ENCODE assay signal across 21 cellular contexts in genomic region chr10:97451605-97452004, GRCh38. TPM values are rescaled to one million over a fixed set of nuclear protein-coding genes. Genes with fewer than 3 reads are reported as not detected.
DNase-seq lines count a peak whose midpoint lies in the region; ATAC-seq and TF ChIP-seq lines count a peak whose summit lies in the region.
"Had no signal": no experiment of that assay in that cellular context is flagged by ENCODE, and none has a peak within 500 bp of the region (broad histone marks: within the 10 kb centered on the region; RNA-seq: fewer than 3 reads in every experiment).

No MANE protein-coding gene starts in this region.

- H3K27me3 ChIP-seq in breast epithelium (no peaks in the 10 kb centered on the region), H7 (ENCODE audit: control insufficient read depth, insufficient read depth, low read length) (no peaks in the 10 kb centered on the region)

- H3K27ac Mint-ChIP-seq in MCF 10A (ENCODE audit: low read depth, unreplicated experiment) = no peak overlapping the region
- peak overlapping the region; percentile 12 for H3K27ac Mint-ChIP-seq in chondrocyte (ENCODE audit: unreplicated experiment)

- TF ChIP-seq CTCF in breast epithelium (IDR thresholded peaks at IDR 0.05) (no peak), MCF 10A (IDR thresholded peaks at IDR 0.05; ENCODE audit: unreplicated experiment) (no peak), RWPE1 (conservative IDR thresholded peaks at IDR 0.05; ENCODE audit: low read depth) (no peak), chondrocyte (IDR thresholded peaks at IDR 0.05) (no peak)

- DNase-seq in breast epithelium (ENCODE audit: low spot score in 2 of 2) = no peak
- DNase-seq in MCF 10A (ENCODE audit: unreplicated experiment) = no peak
- no peak for DNase-seq in RWPE1 (ENCODE audit: low spot score)
- DNase-seq in chondrocyte (ENCODE audit: low spot score) = no peak
- DNase-seq in sciatic nerve (ENCODE audit: low spot score) = peak; percentile 46
- no peak for DNase-seq in H7
- DNase-seq in left colon = no peak
- DNase-seq: CD4-positive, CD25-positive, alpha-beta regulatory T cell; DMS153; IMR-90; MV-4-11; NCI-H1105 treated with DMSO at 0.1 percent for 48 hours; NCI-H2029 treated with DMSO at 0.1 percent for 48 hours; NCI-H226; NCI-H510A treated with DMSO at 0.1 percent for 48 hours; NCI-H748 treated with DMSO at 0.1 percent for 48 hours; PC-9; RPMI8226; SIG-M5 had no signal

- H3K27me3 Mint-ChIP-seq in MCF 10A (ENCODE audit: insufficient read depth, unreplicated experiment) = no peaks in the 10 kb centered on the region
- no peaks in the 10 kb centered on the region for H3K27me3 Mint-ChIP-seq in chondrocyte (ENCODE audit: low read depth)
- H3K27me3 Mint-ChIP-seq: CD4-positive, CD25-positive, alpha-beta regulatory T cell had no signal

- CTCF ChIA-PET in MCF 10A (lab: Yijun Ruan, JAX) = interaction anchor here (0.9 to 1.6 kb wide), 3 partner anchors 12 to 102 kb away, joined by 3 to 7 read pairs (median 3); no protein-coding TSS in a partner anchor
- CTCF ChIA-PET in RWPE1 (lab: Yijun Ruan, JAX) = no interaction called here

- H3K4me3 Mint-ChIP-seq in MCF 10A (ENCODE audit: unreplicated experiment) (no peak overlapping the region), chondrocyte (ENCODE audit: unreplicated experiment) (no peak overlapping the region)

- POLR2A ChIA-PET in MCF 10A (lab: Yijun Ruan, JAX) = interaction anchor here (1.0 kb wide), 1 partner anchor 51 kb away, joined by 3 read pairs; no protein-coding TSS in a partner anchor
- POLR2A ChIA-PET in RWPE1 (lab: Yijun Ruan, JAX; ENCODE audit: low non-redundant PET) = no interaction called here

- H3K36me3 Mint-ChIP-seq in MCF 10A (ENCODE audit: insufficient read depth, unreplicated experiment) (peaks cover 55% of the 10 kb centered on the region), chondrocyte (ENCODE audit: low read depth) (peaks cover 25% of the 10 kb centered on the region)

- H3K36me3 ChIP-seq in breast epithelium = no peaks in the 10 kb centered on the region
- H3K36me3 ChIP-seq in H7 (replicated peaks; ENCODE audit: control insufficient read depth, insufficient read depth, low read length) = peaks cover 17% of the 10 kb centered on the region

- no peak for ATAC-seq in sciatic nerve
- ATAC-seq in GM19463 (IDR thresholded peaks at IDR 0.05; ENCODE audit: unreplicated experiment) = no peak
- ATAC-seq in left colon = no peak

- H3K9me3 Mint-ChIP-seq in MCF 10A (ENCODE audit: unreplicated experiment) = no peaks in the 10 kb centered on the region
- H3K9me3 Mint-ChIP-seq in chondrocyte (ENCODE audit: low read depth) = no peaks in the 10 kb centered on the region
- H3K9me3 Mint-ChIP-seq: CD4-positive, CD25-positive, alpha-beta regulatory T cell had no signal

- no peak for TF ChIP-seq POLR2A in breast epithelium (IDR thresholded peaks at IDR 0.05)

- intact Hi-C loops in breast epithelium (cut with DNase I; ENCODE audit: low total_unique reads) (no loop called here), MCF 10A (cut with micrococcal nuclease) (no loop called here), sciatic nerve (cut with DNase I) (no loop called here), left colon (cut with DNase I, micrococcal nuclease) (no loop called here)

- H3K4me3 ChIP-seq in breast epithelium = no peak overlapping the region
- no peak overlapping the region for H3K4me3 ChIP-seq in H7 (ENCODE audit: insufficient read depth, low read depth, low read length)
- H3K4me3 ChIP-seq: GM23248, PC-9 had no signal

- BruUV-seq in MCF 10A (replicated peaks; lab: Mats Ljungman, UMichigan) = no TSS peak

- H3K4me1 Mint-ChIP-seq in MCF 10A (ENCODE audit: insufficient read depth, unreplicated experiment) = peaks cover 13% of the 10 kb centered on the region
- H3K4me1 Mint-ChIP-seq in chondrocyte (ENCODE audit: low read depth) = peaks cover 65% of the 10 kb centered on the region

- peaks cover 4 to 11% of the 10 kb centered on the region in 2 donors for H3K4me1 ChIP-seq in breast epithelium

- no peaks in the 10 kb centered on the region for H3K9me3 ChIP-seq in breast epithelium

- H3K27ac ChIP-seq in breast epithelium (peak overlapping the region; percentile 18 to 30), RWPE1 (peak overlapping the region; percentile 8; the same call in 1 of the 2 replicates)
- H3K27ac ChIP-seq: GM23248, PC-9 had no signal

RNA-seq across cellular contexts. Expression of gene ZDHHC16, which starts 5.6 kb away (rescaled TPM):
- total RNA-seq in breast epithelium (10 to 100 TPM; 21.6 to 53.1 (median 44.6) TPM), MCF 10A (2022) (44.9 and 48.0 TPM in 2 replicates), chondrocyte (50.4 to 64.8 TPM (median 53.0 TPM) in 3 replicates), sciatic nerve (32.1 TPM), left colon (10 to 100 TPM; 29.1 to 31.5 TPM)
- total RNA-seq in H7 (2014; rRNA removed; shearing (Covaris generic)) = 36.0 and 47.6 TPM in 2 replicates

RNA-seq across cellular contexts. Expression of gene EXOSC1, which starts 5.8 kb away (rescaled TPM):
- total RNA-seq in breast epithelium = 10 to 100 TPM; 27.7 to 37.9 (median 36.7) TPM
- total RNA-seq in MCF 10A (2022) = 56.5 and 62.3 TPM in 2 replicates
- total RNA-seq in chondrocyte = 28.6 to 41.2 TPM (median 28.7 TPM) in 3 replicates
- 37.0 TPM for total RNA-seq in sciatic nerve
- total RNA-seq in H7 (2014; rRNA removed; shearing (Covaris generic)) = 71.8 and 84.5 TPM in 2 replicates
- total RNA-seq in left colon = 10 to 100 TPM; 21.7 to 22.6 TPM

RNA-seq across cellular contexts. Expression of gene PGAM1, which starts 25.6 kb away (rescaled TPM):
- total RNA-seq in breast epithelium (100 to 1,000 TPM; 162 to 182 (median 171) TPM), MCF 10A (2022) (235 and 248 TPM in 2 replicates), chondrocyte (304 to 334 TPM (median 324 TPM) in 3 replicates), sciatic nerve (117 TPM), left colon (100 to 1,000 TPM; 216 to 249 TPM)
- 1,178 and 1,380 TPM in 2 replicates for total RNA-seq in H7 (2014; rRNA removed; shearing (Covaris generic))

RNA-seq across cellular contexts. Expression of gene MMS19, which starts 46.6 kb away (rescaled TPM):
- 100 to 1,000 TPM in 1 of 3 donors, 10 to 100 TPM in 2; 73.0 to 109 (median 78.7) TPM for total RNA-seq in breast epithelium
- 67.0 and 67.2 TPM in 2 replicates for total RNA-seq in MCF 10A (2022)
- total RNA-seq in chondrocyte = 63.4 to 80.2 TPM (median 66.6 TPM) in 3 replicates
- total RNA-seq in sciatic nerve = 65.9 TPM
- total RNA-seq in H7 (2014; rRNA removed; shearing (Covaris generic)) = 177 and 188 TPM in 2 replicates
- 10 to 100 TPM; 38.9 to 42.3 TPM for total RNA-seq in left colon

RNA-seq across cellular contexts. Expression of gene UBTD1, which starts 47.1 kb away (rescaled TPM):
- 10 to 100 TPM in 2 of 3 donors, 1 to 10 TPM in 1; 9.9 to 14.7 (median 12.4) TPM for total RNA-seq in breast epithelium
- 7.2 and 7.8 TPM in 2 replicates for total RNA-seq in MCF 10A (2022)
- 29.3 to 38.2 TPM (median 38.2 TPM) in 3 replicates for total RNA-seq in chondrocyte
- 8.1 TPM for total RNA-seq in sciatic nerve
- total RNA-seq in H7 (2014; rRNA removed; shearing (Covaris generic)) = 30.2 and 33.4 TPM in 2 replicates
- total RNA-seq in left colon = 1 to 10 TPM; 1.8 to 2.4 TPM
